8 cellular contexts compared by ENCODE assay signal in the genomic region with DNA sequence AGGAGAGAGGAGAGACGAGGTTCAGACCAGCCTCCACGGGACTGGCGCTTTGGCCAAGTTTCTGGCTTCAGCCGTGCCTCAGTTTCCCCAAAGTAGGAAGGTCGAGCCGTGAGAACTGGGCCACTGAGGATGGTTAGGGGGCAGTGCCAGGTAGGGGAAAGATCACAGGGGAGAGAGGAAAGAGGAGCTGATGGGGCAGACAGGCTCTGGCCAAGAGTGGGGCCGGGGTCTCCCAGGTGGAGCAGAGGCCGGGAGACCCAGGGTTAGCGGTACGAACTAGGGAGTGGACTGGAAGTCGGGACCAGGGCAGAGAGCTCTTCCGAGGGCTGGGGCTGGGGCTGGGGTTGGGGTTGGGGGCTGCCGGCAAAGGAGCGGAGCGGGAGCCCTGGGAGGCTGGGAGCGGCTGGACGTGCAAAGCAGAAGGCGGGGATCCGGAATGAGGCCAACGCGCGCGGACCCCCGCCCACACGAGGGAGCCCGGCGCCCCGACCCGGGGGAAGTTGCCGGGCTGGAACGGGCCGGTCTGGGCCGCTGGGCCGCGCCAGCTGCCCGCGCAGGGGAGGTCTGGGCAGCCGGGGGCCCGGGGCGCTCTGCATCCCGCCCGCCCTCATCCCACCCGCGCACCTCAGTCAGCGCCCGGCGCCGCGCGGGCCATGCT. TPM values are rescaled to one million over a fixed set of nuclear protein-coding genes. Genes with fewer than 3 reads are reported as not detected.
DNase-seq lines count a peak whose midpoint lies in the region; ATAC-seq and TF ChIP-seq lines count a peak whose summit lies in the region.

No MANE protein-coding gene starts in this region.

- TF ChIP-seq CTCF in ascending aorta (IDR thresholded peaks at IDR 0.05) (no peak), thoracic aorta (IDR thresholded peaks at IDR 0.05) (no peak)

- DNase-seq in CD8-positive, alpha-beta memory T cell = no peak
- DNase-seq in ascending aorta (ENCODE audit: low spot score in 2 of 2) (peak in 1 of 2 donors; percentile 68), left kidney (ENCODE audit: low read depth, low spot score) (peak; percentile 68), thoracic aorta (ENCODE audit: low spot score) (no peak), T1000 (lab: John Stamatoyannopoulos, UW) (no peak), dedifferentiated amniotic fluid mesenchymal stem cell (ENCODE audit: extremely low spot score) (no peak)
- no peak for DNase-seq in central memory CD4-positive, alpha-beta T cell

- peak overlapping the region; percentile 74 for H3K4me3 ChIP-seq in CD8-positive, alpha-beta memory T cell (ENCODE audit: low read length)
- H3K4me3 ChIP-seq in ascending aorta (peak overlapping the region; percentile 95 to 97), thoracic aorta (peak overlapping the region; percentile 75)

- H3K9me3 ChIP-seq in CD8-positive, alpha-beta memory T cell (ENCODE audit: low read length) = no peaks in the 10 kb centered on the region
- no peaks in the 10 kb centered on the region for H3K9me3 ChIP-seq in ascending aorta
- H3K9me3 ChIP-seq in thoracic aorta = no peaks in the 10 kb centered on the region

- H3K9me3 Mint-ChIP-seq in CD8-positive, alpha-beta memory T cell = no peaks in the 10 kb centered on the region

- peaks cover 0 to 20% (median 0%) of the 10 kb centered on the region in 3 donors for H3K36me3 Mint-ChIP-seq in CD8-positive, alpha-beta memory T cell

- ATAC-seq in HG03066 (IDR thresholded peaks at IDR 0.05; ENCODE audit: low read depth, unreplicated experiment) = peak; percentile 10
- no peak for ATAC-seq in thoracic aorta (ENCODE audit: insufficient number of reproducible peaks, low FRiP score, low read depth)

- intact Hi-C loops in ascending aorta (cut with DNase I) = no loop called here

- H3K36me3 ChIP-seq in CD8-positive, alpha-beta memory T cell (ENCODE audit: insufficient read depth, low read length) = peaks cover 3% of the 10 kb centered on the region
- H3K36me3 ChIP-seq in ascending aorta (peaks cover 0 to 4% of the 10 kb centered on the region in 2 donors), thoracic aorta (no peaks in the 10 kb centered on the region)

- peaks cover 30 to 53% (median 42%) of the 10 kb centered on the region in 3 donors for H3K4me1 Mint-ChIP-seq in CD8-positive, alpha-beta memory T cell

- CTCF ChIA-PET in CD8-positive, alpha-beta memory T cell (lab: Charles Lee) = interaction anchor here (1.1 to 2.0 kb wide), 7 partner anchors 15 to 92 kb away, joined by 3 to 6 read pairs (median 3); partner anchors contain the start of gene DDX19A

- no peaks in the 10 kb centered on the region for H3K27me3 ChIP-seq in CD8-positive, alpha-beta memory T cell (ENCODE audit: insufficient read depth, low read length, poor library complexity, severe bottlenecking)
- H3K27me3 ChIP-seq in ascending aorta (no peaks in the 10 kb centered on the region), thoracic aorta (replicated peaks; ENCODE audit: insufficient read depth) (no peaks in the 10 kb centered on the region)

- H3K4me3 Mint-ChIP-seq in CD8-positive, alpha-beta memory T cell = peak overlapping the region; percentile 89 to 97 (median 94)

- no peaks in the 10 kb centered on the region for H3K27me3 Mint-ChIP-seq in CD8-positive, alpha-beta memory T cell

- H3K4me1 ChIP-seq in CD8-positive, alpha-beta memory T cell (ENCODE audit: insufficient read depth, low read length) = peaks cover 39% of the 10 kb centered on the region
- H3K4me1 ChIP-seq in ascending aorta = peaks cover 7 to 27% of the 10 kb centered on the region in 2 donors
- H3K4me1 ChIP-seq in thoracic aorta (ENCODE audit: control insufficient read depth in 1 of 2, low read depth in 2 of 2) = peaks cover 16 to 38% of the 10 kb centered on the region in 2 donors

- H3K27ac ChIP-seq in CD8-positive, alpha-beta memory T cell (ENCODE audit: low read depth, low read length) = peak overlapping the region; percentile 67
- H3K27ac ChIP-seq in ascending aorta = peak overlapping the region; percentile 61 to 76
- peak overlapping the region; percentile 58 to 78 for H3K27ac ChIP-seq in thoracic aorta

- peak overlapping the region; percentile 72 to 97 (median 88) for H3K27ac Mint-ChIP-seq in CD8-positive, alpha-beta memory T cell

- POLR2A ChIA-PET in CD8-positive, alpha-beta memory T cell (lab: Charles Lee) = interaction anchor here (0.6 to 3.2 kb wide), 5 partner anchors 18 to 92 kb away, joined by 4 to 19 read pairs (median 6); partner anchors contain the start of gene DDX19A

RNA-seq across cellular contexts. Expression of gene ST3GAL2, which starts 0.4 kb away (rescaled TPM):
- total RNA-seq in CD8-positive, alpha-beta memory T cell = 10 to 100 TPM; 24.2 to 24.8 TPM
- polyA plus RNA-seq in CD8-positive, alpha-beta memory T cell = 20.1 TPM
- total RNA-seq in ascending aorta = 52.3 TPM
- total RNA-seq in thoracic aorta = 10 to 100 TPM; 21.0 to 28.4 TPM

RNA-seq across cellular contexts. Expression of gene FCSK, which starts 15.9 kb away (rescaled TPM):
- 10 to 100 TPM; 15.1 to 16.9 TPM for total RNA-seq in CD8-positive, alpha-beta memory T cell
- 7.8 TPM for polyA plus RNA-seq in CD8-positive, alpha-beta memory T cell
- 54.5 TPM for total RNA-seq in ascending aorta
- total RNA-seq in thoracic aorta = 10 to 100 TPM; 16.1 to 20.4 TPM
